Comparison of ENCODE assay signal across 8 cellular contexts in genomic region chr6:34791164-34791841, GRCh38. TPM values are rescaled to one million over a fixed set of nuclear protein-coding genes. Genes with fewer than 3 reads are reported as not detected.
DNase-seq lines count a peak whose midpoint lies in the region; ATAC-seq and TF ChIP-seq lines count a peak whose summit lies in the region.

No MANE protein-coding gene starts in this region.

- in situ Hi-C loops in SK-MEL-5 (cut with HindIII; ENCODE audit: low pct_unique_long_range_greater_than_20kb, low sequenced_read_pairs): no loop called here

- peak; percentile 35 for ATAC-seq in GM19455 (IDR thresholded peaks at IDR 0.05; ENCODE audit: unreplicated experiment)

- peak; percentile 71 for DNase-seq in D341Med (ENCODE audit: low spot score)
- DNase-seq in HL-60 (ENCODE audit: low read depth in 1 of 2, low spot score in 1 of 2): peak; percentile 34 to 66
- DNase-seq in SK-MEL-5 (ENCODE audit: low read depth, low spot score): peak; percentile 44
- peak; percentile 37 for DNase-seq in hepatic stellate cell (ENCODE audit: low spot score)
- peak; percentile 18 for DNase-seq in renal cortical epithelial cell (ENCODE audit: low read depth)
- no peak for DNase-seq in mesenteric fat pad (ENCODE audit: low spot score)

- peak overlapping the region; percentile 63 for H3K4me3 ChIP-seq in HL-60 (replicated peaks; ENCODE audit: insufficient read depth, low read length)

- no peaks in the 10 kb centered on the region for H3K27me3 ChIP-seq in HL-60 (ENCODE audit: insufficient read depth, poor library complexity, severe bottlenecking)

- TF ChIP-seq CTCF in HL-60 (IDR thresholded peaks at IDR 0.05; ENCODE audit: insufficient read depth, low read length): no peak

- H3K27ac ChIP-seq in HL-60 (replicated peaks): peak overlapping the region; percentile 97
- H3K27ac ChIP-seq in angular gyrus (ENCODE audit: low read depth, low read length): peak overlapping the region; percentile 92

RNA-seq across cellular contexts. Expression of gene BLTP3A, which starts 0.6 kb away (rescaled TPM):
- 10.6 and 11.0 TPM in 2 replicates for total RNA-seq in SK-MEL-5 (2014; rRNA removed; shearing (Covaris generic))
- polyA plus RNA-seq in SK-MEL-5 (2015; cell fraction: cytosol; rRNA removed): 16.0 and 21.4 TPM in 2 replicates
- polyA plus RNA-seq in SK-MEL-5 (2015; cell fraction: nucleus; rRNA removed): 6.8 and 8.6 TPM in 2 replicates
- total RNA-seq in renal cortical epithelial cell (9.9 and 23.7 TPM in 2 replicates), mesenteric fat pad (25.5 TPM)

RNA-seq across cellular contexts. Expression of gene SNRPC, which starts 34.0 kb away (rescaled TPM):
- 138 and 139 TPM in 2 replicates for total RNA-seq in SK-MEL-5 (2014; rRNA removed; shearing (Covaris generic))
- 221 and 295 TPM in 2 replicates for polyA plus RNA-seq in SK-MEL-5 (2015; cell fraction: cytosol; rRNA removed)
- 50.7 and 54.2 TPM in 2 replicates for polyA plus RNA-seq in SK-MEL-5 (2015; cell fraction: nucleus; rRNA removed)
- total RNA-seq in renal cortical epithelial cell (23.6 and 42.4 TPM in 2 replicates), mesenteric fat pad (57.2 TPM)
